ENCODE assay signal across 26 cellular contexts in genomic region chr4:156885374-156885773, GRCh38.
DNase-seq lines count a peak whose midpoint lies in the region; ATAC-seq, FAIRE-seq and TF ChIP-seq lines count a peak whose summit lies in the region.
"Had no signal": no experiment of that assay in that cellular context is flagged by ENCODE, and none has a peak within 500 bp of the region (broad histone marks: within the 10 kb centered on the region; RNA-seq: fewer than 3 reads in every experiment).

No MANE protein-coding gene starts in this region.

- no peaks in the 10 kb centered on the region for H4K20me1 ChIP-seq in HepG2 (ENCODE audit: insufficient read depth, low read length)
- peaks cover 8% of the 10 kb centered on the region; the same call in 1 of the 2 replicates for H4K20me1 ChIP-seq in IMR-90 (ENCODE audit: insufficient read depth, low read length)
- no peaks in the 10 kb centered on the region for H4K20me1 ChIP-seq in K562 (replicated peaks; ENCODE audit: control insufficient read depth, insufficient read depth, low read length)
- peaks cover 12% of the 10 kb centered on the region for H4K20me1 ChIP-seq in smooth muscle cell (ENCODE audit: low read depth)
- H4K20me1 ChIP-seq: BLaER1 had no signal

- no peak for TF ChIP-seq POLR2A in HepG2 (IDR thresholded peaks at IDR 0.05; ENCODE audit: insufficient read depth in 1 of 2, low read depth in 2 of 2, low read length in 2 of 2)
- TF ChIP-seq POLR2A in right lobe of liver (IDR thresholded peaks at IDR 0.05) = no peak
- TF ChIP-seq POLR2A in IMR-90 (IDR thresholded peaks at IDR 0.05; ENCODE audit: low read depth, low read length) = no peak
- no peak for TF ChIP-seq POLR2A in K562 (conservative IDR thresholded peaks at IDR 0.05)
- no peak for TF ChIP-seq POLR2A in prostate gland (IDR thresholded peaks at IDR 0.05)

- 100% methylated on average over 1 of the region's 1 CpG for WGBS in HepG2 (ENCODE audit: low lambda C conversion rate)
- 100% methylated on average over 1 of the region's 1 CpG for WGBS in right lobe of liver (ENCODE audit: insufficient coverage, low coverage, low lambda C conversion rate, missing lambda C conversion rate)
- no CpG with 5 or more reads among the region's 1 CpG for WGBS in IMR-90 (ENCODE audit: extremely low coverage in 2 of 2, insufficient read length in 1 of 2), 2 experiments
- 0% methylated on average over 1 of the region's 1 CpG for WGBS in K562 (ENCODE audit: insufficient coverage, low coverage, missing lambda C conversion rate)
- 96% methylated on average over 1 of the region's 1 CpG for WGBS in smooth muscle cell (ENCODE audit: low lambda C conversion rate)
- WGBS in prostate gland = 100% methylated on average over 1 of the region's 1 CpG

- FAIRE-seq in HepG2 (lab: Jason Lieb, UNC) (no peak), K562 (lab: Jason Lieb, UNC) (no peak)
- FAIRE-seq: GM12878, GM12892, GM18507 had no signal

- BruUV-seq in HepG2 (replicated peaks; lab: Mats Ljungman, UMichigan) (no TSS peak), IMR-90 (replicated peaks; lab: Mats Ljungman, UMichigan) (no TSS peak), K562 (replicated peaks; lab: Mats Ljungman, UMichigan) (no TSS peak)

- no peak for TF ChIP-seq CTCF in HepG2 (CRISPR knock-in tag; IDR thresholded peaks at IDR 0.05)
- no peak for TF ChIP-seq CTCF in right lobe of liver (IDR thresholded peaks at IDR 0.05)
- TF ChIP-seq CTCF in IMR-90 (conservative IDR thresholded peaks at IDR 0.05; ENCODE audit: low read depth, low read length) = no peak
- no peak for TF ChIP-seq CTCF in K562 (IDR thresholded peaks at IDR 0.05 in 2 of 3, conservative IDR thresholded peaks at IDR 0.05 in 1 of 3; ENCODE audit: insufficient read depth in 2 of 3, low read depth in 1 of 3, low read length in 3 of 3)
- no peak for TF ChIP-seq CTCF in smooth muscle cell (IDR thresholded peaks at IDR 0.05; ENCODE audit: borderline replicate concordance, insufficient read depth, poor library complexity, severe bottlenecking)
- TF ChIP-seq CTCF in prostate gland (IDR thresholded peaks at IDR 0.05) = no peak

- H2BK20ac ChIP-seq in IMR-90 (ENCODE audit: low read depth, low read length) = no peak overlapping the region

- H3K56ac ChIP-seq in IMR-90 (ENCODE audit: extremely low read depth, insufficient read depth, low read length) = no peak overlapping the region

- no peak overlapping the region for H2BK120ac ChIP-seq in IMR-90 (ENCODE audit: low read depth, low read length)

- peaks cover 21 to 32% of the 10 kb centered on the region in 2 experiments for H3K79me1 ChIP-seq in IMR-90 (ENCODE audit: low read depth in 1 of 2, low read length in 2 of 2)

- no peaks in the 10 kb centered on the region for H3F3A ChIP-seq in smooth muscle cell (ENCODE audit: low read depth)

- H3K4me1 ChIP-seq in HepG2 (ENCODE audit: insufficient read depth, low read length) = no peaks in the 10 kb centered on the region
- no peaks in the 10 kb centered on the region for H3K4me1 ChIP-seq in right lobe of liver
- peaks cover 6% of the 10 kb centered on the region; the same call in 1 of the 2 replicates for H3K4me1 ChIP-seq in IMR-90 (ENCODE audit: control insufficient read depth, insufficient read depth, low read length)
- H3K4me1 ChIP-seq in K562 (replicated peaks in 1 of 2; ENCODE audit: control insufficient read depth in 2 of 2, insufficient read depth in 2 of 2, low read length in 2 of 2) = no peaks in the 10 kb centered on the region
- H3K4me1 ChIP-seq in smooth muscle cell (ENCODE audit: low read depth) = no peaks in the 10 kb centered on the region
- no peaks in the 10 kb centered on the region for H3K4me1 ChIP-seq in prostate gland (replicated peaks)
- H3K4me1 ChIP-seq: BLaER1 had no signal

- DNase-seq in HepG2 (ENCODE audit: low spot score) (no peak), right lobe of liver (no peak), IMR-90 (no peak), K562 (ENCODE audit: extremely low read depth in 1 of 4, low spot score in 3 of 4) (no peak), smooth muscle cell (lab: John Stamatoyannopoulos, UW; ENCODE audit: unreplicated experiment) (no peak), NCI-H69 (lab: John Stamatoyannopoulos, UW) (no peak), mucosa of gallbladder (ENCODE audit: low spot score) (no peak), prostate gland (ENCODE audit: low spot score) (no peak)
- DNase-seq: 8988T; AML-193; C1 segment of cervical spinal cord; CD4-positive, alpha-beta memory T cell; CD4-positive, CD25-positive, alpha-beta regulatory T cell; CD8-positive, alpha-beta memory T cell; COR-L47; DMS 273 treated with DMSO at 0.1 percent for 48 hours; DMS153; DMS53; DMS79; DND-41; EL; GDM1 had no signal

- POLR2A ChIA-PET in HepG2 (lab: Yijun Ruan, JAX) (no interaction called here), IMR-90 (lab: Charles Lee; ENCODE audit: unreplicated experiment) (no interaction called here), K562 (lab: Yijun Ruan, JAX) (no interaction called here)

- H3K27me3 ChIP-seq in HepG2 (ENCODE audit: control insufficient read depth in 1 of 2, insufficient read depth in 2 of 2, low read length in 2 of 2) (no peaks in the 10 kb centered on the region; a peak in 1 of 5 replicates), right lobe of liver (no peaks in the 10 kb centered on the region), IMR-90 (ENCODE audit: control insufficient read depth, insufficient read depth, low read length) (no peaks in the 10 kb centered on the region), K562 (ENCODE audit: control insufficient read depth in 2 of 2, insufficient read depth in 2 of 2, low read length in 2 of 2) (no peaks in the 10 kb centered on the region), smooth muscle cell (ENCODE audit: low read depth) (no peaks in the 10 kb centered on the region), prostate gland (replicated peaks; ENCODE audit: insufficient read depth) (no peaks in the 10 kb centered on the region)
- H3K27me3 ChIP-seq: BLaER1 had no signal

- H3K23ac ChIP-seq in IMR-90 (ENCODE audit: low read depth, low read length) = no peak overlapping the region

- H4K8ac ChIP-seq in IMR-90 (ENCODE audit: low read depth in 2 of 2, low read length in 2 of 2) = no peak overlapping the region

- H3K18ac ChIP-seq in IMR-90 (ENCODE audit: low read depth, low read length) = no peak overlapping the region

- H4K5ac ChIP-seq in IMR-90 (ENCODE audit: low read depth, low read length) = no peak overlapping the region

- H3K4me3 ChIP-seq in HepG2 (replicated peaks in 1 of 3; ENCODE audit: insufficient read depth in 1 of 3, low read depth in 2 of 3, low read length in 3 of 3) (no peak overlapping the region), right lobe of liver (no peak overlapping the region), IMR-90 (ENCODE audit: insufficient read depth, low read depth, low read length) (no peak overlapping the region), K562 (no peak overlapping the region), smooth muscle cell (no peak overlapping the region), prostate gland (no peak overlapping the region)
- H3K4me3 ChIP-seq: BLaER1, GM12878 had no signal

- H3K36me3 ChIP-seq in HepG2 (replicated peaks in 1 of 2; ENCODE audit: control insufficient read depth in 1 of 2, insufficient read depth in 2 of 2, low read length in 2 of 2) (no peaks in the 10 kb centered on the region), right lobe of liver (no peaks in the 10 kb centered on the region), IMR-90 (ENCODE audit: control insufficient read depth, insufficient read depth, low read length) (0 out of 2 replicates have a peak, but pooled peaks cover 1% of the 10 kb centered on the region), K562 (ENCODE audit: control insufficient read depth, insufficient read depth, low read length) (no peaks in the 10 kb centered on the region), smooth muscle cell (ENCODE audit: low read depth) (no peaks in the 10 kb centered on the region), prostate gland (no peaks in the 10 kb centered on the region)
- H3K36me3 ChIP-seq: BLaER1 had no signal

- peaks cover 5% of the 10 kb centered on the region for H3K9me1 ChIP-seq in IMR-90 (ENCODE audit: insufficient read depth, low read length)
- H3K9me1 ChIP-seq in K562 (ENCODE audit: control insufficient read depth, insufficient read depth, low read length) = no peaks in the 10 kb centered on the region

- H3K9me3 ChIP-seq in HepG2 (ENCODE audit: low read length) = no peaks in the 10 kb centered on the region
- no peaks in the 10 kb centered on the region for H3K9me3 ChIP-seq in right lobe of liver
- H3K9me3 ChIP-seq in IMR-90 (ENCODE audit: control insufficient read depth, insufficient read depth, low read length) = no peaks in the 10 kb centered on the region
- H3K9me3 ChIP-seq in K562 (replicated peaks; ENCODE audit: control insufficient read depth, insufficient read depth, low read depth, low read length) = no peaks in the 10 kb centered on the region
- H3K9me3 ChIP-seq in smooth muscle cell (replicated peaks; ENCODE audit: low read depth) = peaks cover 4% of the 10 kb centered on the region
- H3K9me3 ChIP-seq in prostate gland = no peaks in the 10 kb centered on the region
- H3K9me3 ChIP-seq: BLaER1 had no signal

- H2AK5ac ChIP-seq in IMR-90 (ENCODE audit: low read depth, low read length) = no peak overlapping the region

- H3K4ac ChIP-seq in IMR-90 (ENCODE audit: low read depth, low read length) = no peak overlapping the region

- CTCF ChIA-PET in HepG2 (lab: Yijun Ruan, JAX; ENCODE audit: low intra/inter-chr PET ratio, low total read pairs) (no interaction called here), IMR-90 (lab: Yijun Ruan, JAX) (no interaction called here), K562 (lab: Yijun Ruan, JAX; ENCODE audit: low intra/inter-chr PET ratio) (no interaction called here)

- ATAC-seq in HepG2 = no peak
- no peak for ATAC-seq in right lobe of liver
- no peak for ATAC-seq in IMR-90 (ENCODE audit: low read depth)
- ATAC-seq in K562 = no peak
- ATAC-seq: GM12878 had no signal

- dilution Hi-C loops in IMR-90 (cut with HindIII; ENCODE audit: low sequenced_read_pairs, unreplicated experiment) = no loop called here

- no peak overlapping the region for H3K9ac ChIP-seq in HepG2 (ENCODE audit: insufficient read depth, low read depth, low read length)
- no peak overlapping the region for H3K9ac ChIP-seq in IMR-90 (ENCODE audit: low read depth, low read length)
- H3K9ac ChIP-seq in K562 (ENCODE audit: insufficient read depth in 1 of 2, low read depth in 2 of 2, low read length in 2 of 2) = no peak overlapping the region
- H3K9ac ChIP-seq in smooth muscle cell (ENCODE audit: low read depth) = no peak overlapping the region
- H3K9ac ChIP-seq: BLaER1 had no signal

- H3K4me2 ChIP-seq in HepG2 (ENCODE audit: low read depth, low read length) (no peak overlapping the region), IMR-90 (ENCODE audit: low read depth, low read length) (no peak overlapping the region), K562 (ENCODE audit: insufficient read depth, low read length) (no peak overlapping the region), smooth muscle cell (peak overlapping the region; percentile 63)
- H3K4me2 ChIP-seq: BLaER1 had no signal

- intact Hi-C loops in HepG2 (cut with micrococcal nuclease; ENCODE audit: unreplicated experiment) (no loop called here), right lobe of liver (cut with DNase I) (no loop called here), IMR-90 (cut with micrococcal nuclease) (loop anchor here (5.0 kb wide), 1 partner anchor 72 kb away; no protein-coding TSS in a partner anchor), K562 (cut with micrococcal nuclease) (no loop called here), prostate gland (cut with DNase I) (no loop called here)

- no peak overlapping the region for H2BK15ac ChIP-seq in IMR-90 (ENCODE audit: low read depth, low read length)

- no peak overlapping the region for H4K91ac ChIP-seq in IMR-90 (ENCODE audit: insufficient read depth, low read depth, low read length)

- TF ChIP-seq RAD21 in HepG2 (CRISPR knock-in tag; IDR thresholded peaks at IDR 0.05) = no peak
- no peak for TF ChIP-seq RAD21 in IMR-90 (IDR thresholded peaks at IDR 0.05; ENCODE audit: low read length)
- no peak for TF ChIP-seq RAD21 in K562 (CRISPR knock-in tag; conservative IDR thresholded peaks at IDR 0.05 in 1 of 2, IDR thresholded peaks at IDR 0.05 in 1 of 2)

- H3K14ac ChIP-seq in IMR-90 (replicated peaks; ENCODE audit: low read depth, low read length) = no peak overlapping the region

- in situ Hi-C loops in HepG2 (cut with HindIII; ENCODE audit: extremely low pct_ligation_motif_present, low pct_unique_long_range_greater_than_20kb) = no loop called here
- in situ Hi-C loops in IMR-90 (cut with MboI; ENCODE audit: low sequenced_read_pairs) = no loop called here
- in situ Hi-C loops in K562 (cut with MboI) = no loop called here

- no peak overlapping the region for H2AK9ac ChIP-seq in IMR-90 (replicated peaks; ENCODE audit: low read depth, low read length, poor library complexity)

- H3K79me2 ChIP-seq in HepG2 (ENCODE audit: insufficient read depth, low read length) (no peaks in the 10 kb centered on the region), K562 (ENCODE audit: control insufficient read depth, insufficient read depth, low read length) (no peaks in the 10 kb centered on the region), smooth muscle cell (ENCODE audit: low read depth) (peaks cover 89% of the 10 kb centered on the region)

- no peak overlapping the region for H2BK5ac ChIP-seq in IMR-90 (ENCODE audit: low read depth, low read length, poor library complexity, severe bottlenecking)

- no peak for TF ChIP-seq EP300 in HepG2 (IDR thresholded peaks at IDR 0.05; ENCODE audit: low read depth in 2 of 2, low read length in 2 of 2)
- TF ChIP-seq EP300 in HepG2 (CRISPR knock-in tag; IDR thresholded peaks at IDR 0.05; ENCODE audit: borderline replicate concordance) = no peak
- TF ChIP-seq EP300 in K562 (IDR thresholded peaks at IDR 0.05; ENCODE audit: low read length) = no peak

- H3K27ac ChIP-seq in HepG2 (ENCODE audit: extremely low read length, insufficient read depth, low read length) (no peak overlapping the region), right lobe of liver (no peak overlapping the region), IMR-90 (ENCODE audit: insufficient read depth, low read length) (no peak overlapping the region), K562 (ENCODE audit: extremely low read depth, low read depth, low read length) (no peak overlapping the region), smooth muscle cell (ENCODE audit: low read depth) (peak overlapping the region; percentile 63), prostate gland (no peak overlapping the region)
- H3K27ac ChIP-seq: BLaER1 had no signal

- no peak overlapping the region for H2AFZ ChIP-seq in HepG2 (ENCODE audit: low read length)
- no peak overlapping the region for H2AFZ ChIP-seq in IMR-90 (replicated peaks; ENCODE audit: low read length, poor library complexity)
- H2AFZ ChIP-seq in K562 (ENCODE audit: low read depth, low read length) = no peak overlapping the region
- no peak overlapping the region for H2AFZ ChIP-seq in smooth muscle cell (ENCODE audit: low read depth)

Comparison
In these comparisons a context has a peak if more than half of its experiments do, and no peak if none do; other contexts are left out.
1. Of the 241 proteins assayed by ChIP-seq in both HepG2 and K562: peak only in HepG2: MAFF and MAFK; only in K562: none; in both: none; in neither: 239.